In genomic region chr11:75667831-75668507, GRCh38 we compare ENCODE assay signal across 9 cellular contexts. TPM values are rescaled to one million over a fixed set of nuclear protein-coding genes. Genes with fewer than 3 reads are reported as not detected.
DNase-seq lines count a peak whose midpoint lies in the region; ATAC-seq and TF ChIP-seq lines count a peak whose summit lies in the region.
"Had no signal": no experiment of that assay in that cellular context is flagged by ENCODE, and none has a peak within 500 bp of the region (broad histone marks: within the 10 kb centered on the region; RNA-seq: fewer than 3 reads in every experiment).

No MANE protein-coding gene starts in this region.

- no peak for TF ChIP-seq CTCF in CD4-positive, alpha-beta T cell (IDR thresholded peaks at IDR 0.05)
- no peak for TF ChIP-seq CTCF in left lung (IDR thresholded peaks at IDR 0.05)

- no peak overlapping the region for H3K27ac ChIP-seq in CD4-positive, alpha-beta T cell (ENCODE audit: low read depth, low read length)
- no peak overlapping the region for H3K27ac ChIP-seq in left lung

- peaks cover 16% of the 10 kb centered on the region for H3K4me1 Mint-ChIP-seq in CD4-positive, alpha-beta T cell (ENCODE audit: low read depth)
- H3K4me1 Mint-ChIP-seq in stimulated activated naive B cell treated with anti-CD40 and anti-IgM and Interleukin-4, amounts not matched to agents 10 μg/mL and 1 μg/mL and 100 μg/mL, for 72 hours: peaks cover 13 to 17% of the 10 kb centered on the region in 2 donors

- H3K27me3 Mint-ChIP-seq in CD4-positive, alpha-beta T cell: peaks cover 89% of the 10 kb centered on the region
- peaks cover 52 to 64% of the 10 kb centered on the region in 2 donors for H3K27me3 Mint-ChIP-seq in stimulated activated naive B cell treated with anti-CD40 and anti-IgM and Interleukin-4, amounts not matched to agents 10 μg/mL and 1 μg/mL and 100 μg/mL, for 72 hours

- H3K4me1 ChIP-seq in left lung: peaks cover 10 to 26% of the 10 kb centered on the region in 2 donors

- H3K36me3 ChIP-seq in left lung: no peaks in the 10 kb centered on the region

- H3K9me3 ChIP-seq in CD4-positive, alpha-beta T cell (ENCODE audit: control insufficient read depth, low read length): no peaks in the 10 kb centered on the region
- no peaks in the 10 kb centered on the region for H3K9me3 ChIP-seq in left lung

- intact Hi-C loops in CD4-positive, alpha-beta T cell (cut with DNase I, micrococcal nuclease): no loop called here
- intact Hi-C loops in left lung (cut with DNase I): no loop called here

- peak in 1 of 10 experiments; percentile 3 for DNase-seq in CD4-positive, alpha-beta T cell
- DNase-seq in HEK293T (ENCODE audit: extremely low spot score) (peak; percentile 78), SHP77 treated with DMSO at 0.1 percent for 48 hours (lab: John Stamatoyannopoulos, UW) (peak; percentile 6), dermis blood vessel endothelial cell (peak; percentile 25), left lung (peak in 1 of 2 donors; percentile 82), ureter (ENCODE audit: low spot score) (no peak)
- DNase-seq in stimulated activated naive B cell treated with anti-CD40 and anti-IgM and Interleukin-4, amounts not matched to agents 10 μg/mL and 1 μg/mL and 100 μg/mL, for 72 hours: peak; percentile 25

- CTCF ChIA-PET in CD4-positive, alpha-beta T cell (lab: Charles Lee): no interaction called here
- CTCF ChIA-PET in HEK293T (lab: Yijun Ruan, JAX): interaction anchor here (0.6 kb wide), 1 partner anchor 1041 kb away, joined by 3 read pairs; no protein-coding TSS in a partner anchor

- H3K27me3 ChIP-seq in CD4-positive, alpha-beta T cell (ENCODE audit: control insufficient read depth, insufficient read depth, low read length): peaks cover 72% of the 10 kb centered on the region
- peaks cover 31 to 93% of the 10 kb centered on the region in 2 donors for H3K27me3 ChIP-seq in left lung

- H3K9me3 Mint-ChIP-seq in CD4-positive, alpha-beta T cell: no peaks in the 10 kb centered on the region
- H3K9me3 Mint-ChIP-seq in stimulated activated naive B cell treated with anti-CD40 and anti-IgM and Interleukin-4, amounts not matched to agents 10 μg/mL and 1 μg/mL and 100 μg/mL, for 72 hours: peaks cover 0 to 2% of the 10 kb centered on the region in 2 donors

- POLR2A ChIA-PET in CD4-positive, alpha-beta T cell (lab: Charles Lee): no interaction called here
- POLR2A ChIA-PET in HEK293T (lab: Yijun Ruan, JAX): interaction anchor here (1.2 kb wide), 1 partner anchor 10 kb away, joined by 3 read pairs; no protein-coding TSS in a partner anchor

- peak overlapping the region; percentile 81 for H3K4me3 Mint-ChIP-seq in CD4-positive, alpha-beta T cell
- peak overlapping the region; percentile 82 to 94 for H3K4me3 Mint-ChIP-seq in stimulated activated naive B cell treated with anti-CD40 and anti-IgM and Interleukin-4, amounts not matched to agents 10 μg/mL and 1 μg/mL and 100 μg/mL, for 72 hours

- no peak for ATAC-seq in CD4-positive, alpha-beta T cell (ENCODE audit: poor library complexity)
- ATAC-seq in left lung: peak; percentile 70
- peak; percentile 59 to 63 for ATAC-seq in stimulated activated naive B cell treated with anti-CD40 and anti-IgM and Interleukin-4, amounts not matched to agents 10 μg/mL and 1 μg/mL and 100 μg/mL, for 72 hours (replicated peaks)
- no peak for ATAC-seq in HG02678 (IDR thresholded peaks at IDR 0.05; ENCODE audit: unreplicated experiment)

- no peaks in the 10 kb centered on the region for H3K36me3 Mint-ChIP-seq in CD4-positive, alpha-beta T cell (ENCODE audit: low read depth)
- H3K36me3 Mint-ChIP-seq in stimulated activated naive B cell treated with anti-CD40 and anti-IgM and Interleukin-4, amounts not matched to agents 10 μg/mL and 1 μg/mL and 100 μg/mL, for 72 hours: peaks cover 1 to 4% of the 10 kb centered on the region in 2 donors

- H3K4me3 ChIP-seq in left lung: peak overlapping the region; percentile 40 to 44

- H3K27ac Mint-ChIP-seq in CD4-positive, alpha-beta T cell: no peak overlapping the region
- peak overlapping the region; percentile 80 for H3K27ac Mint-ChIP-seq in stimulated activated naive B cell treated with anti-CD40 and anti-IgM and Interleukin-4, amounts not matched to agents 10 μg/mL and 1 μg/mL and 100 μg/mL, for 72 hours

TF ChIP-seq in HEK293T, 16 proteins besides CTCF, POLR2A, EP300 and RAD21:
- TF ChIP-seq L3MBTL2 (conservative IDR thresholded peaks at IDR 0.05) (peak; percentile 15; the same call in 1 of the 2 replicates), ZNF384 (IDR thresholded peaks at IDR 0.05) (no peak)

RNA-seq across cellular contexts. Expression of gene MAP6, which starts 0.9 kb away (rescaled TPM):
- total RNA-seq in CD4-positive, alpha-beta T cell: not detected
- total RNA-seq in dermis blood vessel endothelial cell: 0.14 and 0.51 TPM in 2 replicates
- 1 to 10 TPM; 5.9 to 6.6 TPM for total RNA-seq in left lung
- total RNA-seq in ureter: 13.5 TPM

RNA-seq across cellular contexts. Expression of gene MOGAT2, which starts 49.7 kb away (rescaled TPM):
- not detected for total RNA-seq in CD4-positive, alpha-beta T cell
- not detected in 2 replicates for total RNA-seq in dermis blood vessel endothelial cell
- total RNA-seq in left lung: not detected
- 8.2 TPM for total RNA-seq in ureter
- total RNA-seq: HT1080 had no signal

Comparison
In these comparisons a context has a peak if more than half of its experiments do, and no peak if none do; other contexts are left out.
1. ATAC-seq: peak in left lung (single experiment) and stimulated activated naive B cell treated with anti-CD40 and anti-IgM and Interleukin-4, amounts not matched to agents 10 μg/mL and 1 μg/mL and 100 μg/mL, for 72 hours (2 of 2); none in CD4-positive, alpha-beta T cell (single experiment) and HG02678 (single experiment).